8 cellular contexts compared by ENCODE assay signal in the genomic region with DNA sequence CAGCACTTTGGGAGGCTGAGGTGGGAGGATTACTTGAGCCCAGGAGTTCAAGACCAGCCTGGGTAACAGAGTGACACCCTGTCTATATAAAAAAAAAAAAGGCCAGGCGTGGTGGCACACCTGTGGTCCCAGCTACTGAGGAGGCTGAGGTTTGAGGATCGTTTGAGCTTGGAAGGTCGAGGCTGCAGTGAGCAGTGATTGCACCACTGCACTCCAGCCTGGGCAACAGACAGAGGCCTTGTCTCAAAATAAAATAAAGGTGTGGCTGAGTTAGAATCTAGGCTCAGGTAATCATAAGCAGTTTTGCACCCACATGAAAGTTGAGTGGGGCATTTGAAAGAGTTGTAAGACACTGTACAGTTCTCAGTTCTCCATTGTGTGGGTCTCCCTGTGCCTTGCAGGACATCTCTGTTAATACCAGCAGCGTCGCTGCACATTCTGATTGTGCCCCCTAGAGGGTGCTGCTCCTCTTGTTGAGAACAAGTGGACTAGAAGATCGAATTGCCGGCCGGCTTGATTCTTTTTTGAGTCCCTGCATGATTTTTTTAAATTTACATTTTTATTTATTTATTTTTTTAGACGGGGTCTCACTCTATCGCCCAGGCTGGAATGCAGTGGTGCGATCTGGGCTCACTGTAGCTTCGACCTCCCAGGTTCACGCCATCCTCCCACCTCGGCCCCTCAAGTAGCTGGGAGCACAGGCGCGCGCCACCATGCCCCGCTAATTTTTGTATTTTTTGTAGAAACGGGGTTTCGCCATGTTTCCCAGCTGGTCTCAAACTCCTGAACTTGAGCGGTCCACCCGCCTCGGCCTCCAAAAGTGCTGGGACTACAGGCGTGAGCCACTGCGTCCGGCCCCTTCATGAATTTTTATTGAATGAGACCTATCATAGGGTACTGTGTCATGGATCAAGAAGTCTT.
DNase-seq lines count a peak whose midpoint lies in the region; ATAC-seq, FAIRE-seq and TF ChIP-seq lines count a peak whose summit lies in the region.

No MANE protein-coding gene starts in this region.

- peak; percentile 99 for ATAC-seq in GM18868 (IDR thresholded peaks at IDR 0.05; ENCODE audit: unreplicated experiment)
- ATAC-seq in HG03066 (IDR thresholded peaks at IDR 0.05; ENCODE audit: low read depth, unreplicated experiment): peak; percentile 90
- peak; percentile 49 for ATAC-seq in central memory CD8-positive, alpha-beta T cell (replicated peaks; ENCODE audit: extremely low read depth, poor library complexity, severe bottlenecking)
- peak; percentile 88 for ATAC-seq in HepG2

- TF ChIP-seq POLR2A in HepG2 (IDR thresholded peaks at IDR 0.05; ENCODE audit: insufficient read depth in 1 of 2, low read depth in 2 of 2, low read length in 2 of 2): no peak

- no peaks in the 10 kb centered on the region for H3K36me3 ChIP-seq in HepG2 (replicated peaks in 1 of 2; ENCODE audit: control insufficient read depth in 1 of 2, insufficient read depth in 2 of 2, low read length in 2 of 2)

- in situ Hi-C loops in HepG2 (cut with HindIII; ENCODE audit: extremely low pct_ligation_motif_present, low pct_unique_long_range_greater_than_20kb): loop anchor here (5.0 to 10.0 kb wide), 2 partner anchors 98 to 241 kb away; no protein-coding TSS in a partner anchor

- FAIRE-seq in HepG2 (lab: Jason Lieb, UNC): peak; percentile 23

- H3K79me2 ChIP-seq in HepG2 (ENCODE audit: insufficient read depth, low read length): no peaks in the 10 kb centered on the region

- no peaks in the 10 kb centered on the region for H3K4me1 ChIP-seq in HepG2 (ENCODE audit: insufficient read depth, low read length)

- no peaks in the 10 kb centered on the region for H3K27me3 ChIP-seq in HepG2 (ENCODE audit: control insufficient read depth in 1 of 2, insufficient read depth in 2 of 2, low read length in 2 of 2)

- H3K4me2 ChIP-seq in HepG2 (ENCODE audit: low read depth, low read length): no peak overlapping the region

- H3K27ac ChIP-seq in VCaP (no peak overlapping the region), HepG2 (ENCODE audit: extremely low read length, insufficient read depth, low read length) (no peak overlapping the region)

- H3K4me3 Mint-ChIP-seq in central memory CD8-positive, alpha-beta T cell: no peak overlapping the region

- no peaks in the 10 kb centered on the region for H3K27me3 Mint-ChIP-seq in central memory CD8-positive, alpha-beta T cell

- no peak overlapping the region for H3K27ac Mint-ChIP-seq in central memory CD8-positive, alpha-beta T cell (ENCODE audit: low read depth)

- H4K20me1 ChIP-seq in HepG2 (ENCODE audit: insufficient read depth, low read length): no peaks in the 10 kb centered on the region

- H3K9ac ChIP-seq in HepG2 (ENCODE audit: insufficient read depth, low read depth, low read length): no peak overlapping the region

- H2AFZ ChIP-seq in HepG2 (ENCODE audit: low read length): no peak overlapping the region

- no peaks in the 10 kb centered on the region for H3K4me1 Mint-ChIP-seq in central memory CD8-positive, alpha-beta T cell

- BruUV-seq in HepG2 (replicated peaks; lab: Mats Ljungman, UMichigan): no TSS peak

- DNase-seq in AG20443 (ENCODE audit: low spot score) (peak; percentile 56), NCI-H2171 (lab: John Stamatoyannopoulos, UW) (peak; percentile 19), HepG2 (ENCODE audit: low spot score) (peak; percentile 65)
- peak; percentile 17 to 25 for DNase-seq in central memory CD8-positive, alpha-beta T cell (ENCODE audit: low spot score in 2 of 2)
- DNase-seq in stimulated activated CD8-positive, alpha-beta memory T cell treated with anti-CD3 and anti-CD28 coated beads, Interleukin-15, amount 100 ng/mL, for 48 hours (ENCODE audit: low read depth in 2 of 2): peak; percentile 22 to 49

- H3K4me3 ChIP-seq in HepG2 (replicated peaks in 1 of 3; ENCODE audit: insufficient read depth in 1 of 3, low read depth in 2 of 3, low read length in 3 of 3): no peak overlapping the region

- TF ChIP-seq CTCF in VCaP (conservative IDR thresholded peaks at IDR 0.05) (peak; percentile 77), HepG2 (CRISPR knock-in tag; IDR thresholded peaks at IDR 0.05) (peak; percentile 62)

- POLR2A ChIA-PET in HepG2 (lab: Yijun Ruan, JAX): no interaction called here

- TF ChIP-seq EP300 in HepG2 (IDR thresholded peaks at IDR 0.05; ENCODE audit: low read depth in 2 of 2, low read length in 2 of 2) (no peak), HepG2 (CRISPR knock-in tag; IDR thresholded peaks at IDR 0.05; ENCODE audit: borderline replicate concordance) (no peak)

- WGBS in HepG2 (ENCODE audit: low lambda C conversion rate): 44% methylated on average over 20 of the region's 26 CpGs

- no peaks in the 10 kb centered on the region for H3K9me3 ChIP-seq in HepG2 (ENCODE audit: low read length)

- no peak for TF ChIP-seq RAD21 in HepG2 (CRISPR knock-in tag; IDR thresholded peaks at IDR 0.05)

- intact Hi-C loops in HepG2 (cut with micrococcal nuclease; ENCODE audit: unreplicated experiment): loop anchor here (2.0 kb wide), 1 partner anchor 241 kb away; no protein-coding TSS in a partner anchor

- H3K36me3 Mint-ChIP-seq in central memory CD8-positive, alpha-beta T cell (ENCODE audit: insufficient read depth): no peaks in the 10 kb centered on the region

- CTCF ChIA-PET in HepG2 (lab: Yijun Ruan, JAX; ENCODE audit: low intra/inter-chr PET ratio, low total read pairs): interaction anchor here (2.0 to 2.7 kb wide), 2 partner anchors 99 to 240 kb away, joined by 9 to 30 read pairs; no protein-coding TSS in a partner anchor

- H3K9me3 Mint-ChIP-seq in central memory CD8-positive, alpha-beta T cell: no peaks in the 10 kb centered on the region

TF ChIP-seq in HepG2, 621 proteins besides CTCF, POLR2A, EP300 and RAD21:
- peak; percentile 46 for TF ChIP-seq STAG1 (CRISPR knock-in tag; IDR thresholded peaks at IDR 0.05)
- TF ChIP-seq CAMTA2 (CRISPR knock-in tag; IDR thresholded peaks at IDR 0.05; ENCODE audit: borderline replicate concordance): no peak
- TF ChIP-seq, protein P1, sequence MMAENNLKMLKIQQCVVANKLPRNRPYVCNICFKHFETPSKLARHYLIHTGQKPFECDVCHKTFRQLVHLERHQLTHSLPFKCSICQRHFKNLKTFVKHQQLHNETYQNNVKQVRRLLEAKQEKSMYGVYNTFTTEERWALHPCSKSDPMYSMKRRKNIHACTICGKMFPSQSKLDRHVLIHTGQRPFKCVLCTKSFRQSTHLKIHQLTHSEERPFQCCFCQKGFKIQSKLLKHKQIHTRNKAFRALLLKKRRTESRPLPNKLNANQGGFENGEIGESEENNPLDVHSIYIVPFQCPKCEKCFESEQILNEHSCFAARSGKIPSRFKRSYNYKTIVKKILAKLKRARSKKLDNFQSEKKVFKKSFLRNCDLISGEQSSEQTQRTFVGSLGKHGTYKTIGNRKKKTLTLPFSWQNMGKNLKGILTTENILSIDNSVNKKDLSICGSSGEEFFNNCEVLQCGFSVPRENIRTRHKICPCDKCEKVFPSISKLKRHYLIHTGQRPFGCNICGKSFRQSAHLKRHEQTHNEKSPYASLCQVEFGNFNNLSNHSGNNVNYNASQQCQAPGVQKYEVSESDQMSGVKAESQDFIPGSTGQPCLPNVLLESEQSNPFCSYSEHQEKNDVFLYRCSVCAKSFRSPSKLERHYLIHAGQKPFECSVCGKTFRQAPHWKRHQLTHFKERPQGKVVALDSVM (CRISPR knock-in tag; IDR thresholded peaks at IDR 0.05): 0 out of 2 replicates have a peak, but pooled peaks have one; percentile 24
- TF ChIP-seq SMC3 (IDR thresholded peaks at IDR 0.05; ENCODE audit: low read length): peak; percentile 27; the same call in 1 of the 2 replicates
TF ChIP-seq in HepG2: peak in this region for 3.

Comparison
In these comparisons a context has a peak if more than half of its experiments do, and no peak if none do; other contexts are left out.
1. ATAC-seq: peak in every context shown above with its lines; median percentile 99 in GM18868; 90 in HG03066; 88 in HepG2; 49 in central memory CD8-positive, alpha-beta T cell.